ENCODE assay signal across 1 cellular context in the genomic region with DNA sequence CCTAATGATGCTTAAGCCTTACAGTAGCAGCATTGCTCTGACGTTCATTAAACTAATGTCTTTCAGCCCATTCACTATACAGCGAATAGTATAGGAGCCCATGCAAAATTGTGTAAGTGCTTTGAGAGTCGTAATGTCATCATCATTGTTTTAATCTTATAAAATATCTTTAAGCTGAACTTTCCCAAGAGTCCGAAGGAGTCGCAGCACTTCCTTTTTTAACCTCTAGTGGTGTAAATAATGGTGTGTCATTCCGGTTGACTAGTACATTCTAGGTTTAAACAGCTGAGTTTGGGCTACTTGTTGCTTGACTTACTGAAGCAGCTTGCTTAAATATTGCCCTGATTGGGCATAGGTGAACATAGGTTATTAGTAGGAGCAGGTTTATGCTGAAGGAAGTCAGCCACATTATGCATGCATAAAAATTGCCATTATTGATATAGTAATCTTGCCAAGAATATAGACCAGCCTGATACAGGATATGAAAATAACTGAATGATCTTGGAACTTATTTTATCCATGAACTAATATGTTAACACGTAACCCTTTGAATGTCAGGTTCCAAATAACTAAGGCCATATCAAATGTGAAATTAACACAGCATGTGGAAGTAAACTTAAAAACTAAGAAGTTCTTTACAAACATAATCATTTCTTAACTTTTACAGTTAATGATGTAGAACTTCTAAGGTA.
TF ChIP-seq lines count a peak whose summit lies in the region.

No MANE protein-coding gene starts in this region.

TF ChIP-seq in HCT116, 20 proteins besides CTCF, POLR2A, EP300 and RAD21 (continued from another document):
- TF ChIP-seq, protein P1, sequence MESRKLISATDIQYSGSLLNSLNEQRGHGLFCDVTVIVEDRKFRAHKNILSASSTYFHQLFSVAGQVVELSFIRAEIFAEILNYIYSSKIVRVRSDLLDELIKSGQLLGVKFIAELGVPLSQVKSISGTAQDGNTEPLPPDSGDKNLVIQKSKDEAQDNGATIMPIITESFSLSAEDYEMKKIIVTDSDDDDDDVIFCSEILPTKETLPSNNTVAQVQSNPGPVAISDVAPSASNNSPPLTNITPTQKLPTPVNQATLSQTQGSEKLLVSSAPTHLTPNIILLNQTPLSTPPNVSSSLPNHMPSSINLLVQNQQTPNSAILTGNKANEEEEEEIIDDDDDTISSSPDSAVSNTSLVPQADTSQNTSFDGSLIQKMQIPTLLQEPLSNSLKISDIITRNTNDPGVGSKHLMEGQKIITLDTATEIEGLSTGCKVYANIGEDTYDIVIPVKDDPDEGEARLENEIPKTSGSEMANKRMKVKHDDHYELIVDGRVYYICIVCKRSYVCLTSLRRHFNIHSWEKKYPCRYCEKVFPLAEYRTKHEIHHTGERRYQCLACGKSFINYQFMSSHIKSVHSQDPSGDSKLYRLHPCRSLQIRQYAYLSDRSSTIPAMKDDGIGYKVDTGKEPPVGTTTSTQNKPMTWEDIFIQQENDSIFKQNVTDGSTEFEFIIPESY (IDR thresholded peaks at IDR 0.05; ENCODE audit: extremely low read depth, insufficient replicate concordance, low read length), result no peak
- no peak for TF ChIP-seq FOSL1 (IDR thresholded peaks at IDR 0.05; ENCODE audit: low read depth)
- TF ChIP-seq ZFX (IDR thresholded peaks at IDR 0.05), result no peak
- TF ChIP-seq SP1 (IDR thresholded peaks at IDR 0.05; ENCODE audit: low read depth), result no peak
- TF ChIP-seq JUND (IDR thresholded peaks at IDR 0.05), result no peak
- no peak for TF ChIP-seq EZH2phosphoT487 (IDR thresholded peaks at IDR 0.05; ENCODE audit: borderline replicate concordance)
- no peak for TF ChIP-seq CEBPB (IDR thresholded peaks at IDR 0.05; ENCODE audit: low read depth)
- no peak for TF ChIP-seq EZH2 (IDR thresholded peaks at IDR 0.05)
- TF ChIP-seq EGR1 (IDR thresholded peaks at IDR 0.05; ENCODE audit: low read depth), result no peak
- no peak for TF ChIP-seq TCF7L2 (IDR thresholded peaks at IDR 0.05; ENCODE audit: borderline replicate concordance, extremely low read depth, insufficient read depth, insufficient read length)
- no peak for TF ChIP-seq ZNF274 (IDR thresholded peaks at IDR 0.05; ENCODE audit: low read depth, low read length)
